Comparison of ENCODE assay signal across 11 cellular contexts in the genomic region with DNA sequence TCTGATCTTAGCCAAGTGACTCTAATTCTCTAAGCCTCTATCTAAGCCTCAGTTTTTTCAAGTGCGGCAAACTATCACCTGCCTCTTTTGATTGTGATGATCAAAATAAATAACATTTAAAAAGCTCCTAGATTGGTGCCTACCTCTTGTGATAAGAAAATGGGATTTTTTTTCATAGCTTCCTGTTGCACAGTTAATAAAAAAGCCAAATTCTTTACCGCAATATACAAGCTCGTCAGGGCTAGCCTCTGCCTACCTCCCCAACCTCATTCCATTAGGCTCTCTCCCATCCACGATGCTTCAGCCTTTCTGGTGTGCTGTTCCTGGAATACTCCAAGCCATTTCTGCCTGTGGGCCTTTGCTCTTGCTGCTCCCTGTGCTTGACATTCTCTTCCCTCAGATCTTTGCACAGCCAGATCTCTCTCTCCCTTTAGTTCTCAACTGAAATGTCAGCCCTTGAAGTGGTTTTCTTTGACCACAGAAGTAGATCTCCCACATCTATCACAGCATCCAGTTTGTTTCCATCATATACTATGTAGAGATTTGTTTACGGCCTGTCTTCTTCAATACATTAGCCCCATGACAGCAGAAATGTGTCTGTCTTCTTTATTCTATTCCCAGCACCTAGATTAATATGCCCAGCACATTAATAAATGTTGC.
"Had no signal": no experiment of that assay in that cellular context is flagged by ENCODE, and none has a peak within 500 bp of the region (broad histone marks: within the 10 kb centered on the region; RNA-seq: fewer than 3 reads in every experiment).

No MANE protein-coding gene starts in this region.

- H3K27ac ChIP-seq: esophagus muscularis mucosa, SJCRH30, upper lobe of right lung, WERI-Rb-1 had no signal

- H3K4me1 Mint-ChIP-seq: neural crest cell had no signal

- H3K27ac Mint-ChIP-seq: activated CD4-positive, alpha-beta memory T cell treated with anti-CD3 and anti-CD28 coated beads, Interleukin-2, amount 10 ng/mL, durations not matched to agents 7 days and 5 days had no signal

- H3K36me3 ChIP-seq: esophagus muscularis mucosa, SJCRH30, upper lobe of right lung, WERI-Rb-1 had no signal

- H3K9me3 ChIP-seq: esophagus muscularis mucosa, upper lobe of right lung had no signal

- H3K27me3 ChIP-seq: esophagus muscularis mucosa, upper lobe of right lung had no signal

- ATAC-seq: upper lobe of right lung had no signal

- H3K4me3 Mint-ChIP-seq: activated CD4-positive, alpha-beta memory T cell treated with anti-CD3 and anti-CD28 coated beads, Interleukin-2, amount 10 ng/mL, durations not matched to agents 7 days and 5 days; neural crest cell had no signal

- H3K4me3 ChIP-seq: esophagus muscularis mucosa, SJCRH30, upper lobe of right lung had no signal

- DNase-seq: activated CD4-positive, alpha-beta memory T cell treated with anti-CD3 and anti-CD28 coated beads, Interleukin-2, amount 10 ng/mL, durations not matched to agents 7 days and 5 days; activated naive CD4-positive, alpha-beta T cell; aorta; glutamatergic neuron; SJCRH30; stimulated activated CD4-positive, alpha-beta T cell treated with anti-CD3 and anti-CD28 coated beads, Interleukin-2, amount 100 ng/mL, for 48 hours; stimulated activated naive CD4-positive, alpha-beta T cell treated with Interleukin-2 at 50 U/mL for 16 hours; upper lobe of right lung; WERI-Rb-1 had no signal

- H3K4me1 ChIP-seq: esophagus muscularis mucosa, SJCRH30, upper lobe of right lung had no signal
